Comparison of ENCODE assay signal across 23 cellular contexts in the genomic region with DNA sequence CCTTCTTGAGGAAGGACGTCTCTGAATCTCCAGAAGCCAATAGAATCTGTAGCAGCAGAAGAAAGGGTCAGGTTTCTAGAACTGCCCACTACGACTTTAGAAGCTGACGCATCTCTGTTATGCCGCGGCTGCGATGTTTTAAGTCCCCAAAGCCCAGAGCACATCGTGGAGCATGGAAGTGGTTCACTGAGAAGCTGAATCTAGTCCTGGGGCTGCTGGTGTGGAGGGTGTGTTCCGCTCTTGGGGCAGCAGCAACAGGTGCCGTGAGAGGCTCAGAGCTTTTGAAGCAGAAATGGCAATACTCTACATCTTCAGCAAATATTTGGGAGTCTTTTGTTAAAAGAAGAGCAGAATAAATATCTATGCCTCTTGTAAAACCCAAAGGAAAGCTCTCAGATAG.
"Had no signal": no experiment of that assay in that cellular context is flagged by ENCODE, and none has a peak within 500 bp of the region (broad histone marks: within the 10 kb centered on the region; RNA-seq: fewer than 3 reads in every experiment).

No MANE protein-coding gene starts in this region.

- H3K9me3 Mint-ChIP-seq: activated CD4-positive, alpha-beta memory T cell treated with anti-CD3 and anti-CD28 coated beads, Interleukin-2, amount 10 ng/mL, durations not matched to agents 7 days and 5 days; activated CD4-positive, alpha-beta T cell treated with anti-CD3 and anti-CD28 coated beads, Interleukin-2, amount 10 ng/mL, durations not matched to agents 24 days and 14 days; activated naive CD8-positive, alpha-beta T cell treated with anti-CD3 and anti-CD28 coated beads, Interleukin-2, amount 50 U/mL, for 24 hours; immature natural killer cell; natural killer cell treated with Interleukin-12 subunit alpha and Interleukin-12 subunit beta and Interleukin-15 and Interleukin-18, amount 100 ng/mL, for 72 hours; T-cell; T-helper 2 cell treated with Interferon-gamma antibody and Interleukin-4, amounts not matched to agents 5 μg/mL and 100 μg/mL, for 36 hours had no signal

- H3K4me1 Mint-ChIP-seq: immature natural killer cell had no signal

- H3K36me3 Mint-ChIP-seq: immature natural killer cell; natural killer cell treated with Interleukin-12 subunit alpha and Interleukin-12 subunit beta and Interleukin-15 and Interleukin-18, amount 100 ng/mL, for 72 hours; T-cell had no signal

- ATAC-seq: activated CD4-positive, CD25-positive, alpha-beta regulatory T cell treated with anti-CD3 and anti-CD28 coated beads, Interleukin-2, amount 50 U/mL, for 24 hours; activated naive CD8-positive, alpha-beta T cell treated with anti-CD3 and anti-CD28 coated beads, Interleukin-2, amount 50 U/mL, for 24 hours; foreskin keratinocyte; left lung; natural killer cell treated with Interleukin-12 subunit alpha and Interleukin-12 subunit beta and Interleukin-15 and Interleukin-18, amount 100 ng/mL, for 72 hours; stimulated activated naive CD8-positive, alpha-beta T cell treated with anti-CD3 and anti-CD28 coated beads, Interleukin-15, Interleukin-2, amounts not matched to agents 100 U/mL and 50 U/mL, for 24 hours; T-cell had no signal

- H3K36me3 ChIP-seq: cardiac muscle cell, left lung, spleen, thyroid gland had no signal

- H3K4me3 ChIP-seq: cardiac muscle cell, left lung, spleen, thyroid gland had no signal

- H3K9me3 ChIP-seq: left lung, spleen, thyroid gland had no signal

- H3K27ac ChIP-seq: cardiac muscle cell, foreskin keratinocyte, left lung, parathyroid adenoma, spleen, thyroid gland, VCaP had no signal

- DNase-seq: activated CD4-positive, alpha-beta memory T cell treated with anti-CD3 and anti-CD28 coated beads, Interleukin-2, amount 10 ng/mL, durations not matched to agents 7 days and 5 days; activated CD4-positive, alpha-beta T cell treated with anti-CD3 and anti-CD28 coated beads, Interleukin-2, amount 10 ng/mL, durations not matched to agents 24 days and 14 days; activated gamma-delta T cell; activated naive CD4-positive, alpha-beta T cell treated with anti-CD3 and anti-CD28 coated beads, Interleukin-2, amount 50 U/mL, for 16 hours; activated naive CD8-positive, alpha-beta T cell treated with anti-CD3 and anti-CD28 coated beads, Interleukin-2, amount 50 U/mL, for 24 hours; cortex of kidney; foreskin keratinocyte; immature natural killer cell; left lung; midbrain; nucleus accumbens; spleen; stimulated activated CD4-positive, alpha-beta T cell treated with anti-CD3 and anti-CD28 coated beads, Interleukin-4, amount 100 ng/mL, for 24 hours; stimulated activated naive CD8-positive, alpha-beta T cell treated with anti-CD3 and anti-CD28 coated beads, Interleukin-15, Interleukin-2, amounts not matched to agents 100 U/mL and 50 U/mL, for 24 hours; substantia nigra; T-cell; thyroid gland had no signal

- H3K4me3 Mint-ChIP-seq: activated CD4-positive, alpha-beta memory T cell treated with anti-CD3 and anti-CD28 coated beads, Interleukin-2, amount 10 ng/mL, durations not matched to agents 7 days and 5 days; activated CD4-positive, alpha-beta T cell treated with anti-CD3 and anti-CD28 coated beads, Interleukin-2, amount 10 ng/mL, durations not matched to agents 24 days and 14 days; activated naive CD8-positive, alpha-beta T cell treated with anti-CD3 and anti-CD28 coated beads, Interleukin-2, amount 50 U/mL, for 24 hours; immature natural killer cell; natural killer cell treated with Interleukin-12 subunit alpha and Interleukin-12 subunit beta and Interleukin-15 and Interleukin-18, amount 100 ng/mL, for 72 hours; T-cell; T-helper 2 cell treated with Interferon-gamma antibody and Interleukin-4, amounts not matched to agents 5 μg/mL and 100 μg/mL, for 36 hours had no signal

- H3K27me3 ChIP-seq: left lung, thyroid gland had no signal

- H3K9ac ChIP-seq: parathyroid adenoma had no signal

- H3K4me1 ChIP-seq: thyroid gland had no signal

- H3K27me3 Mint-ChIP-seq: activated CD4-positive, alpha-beta memory T cell treated with anti-CD3 and anti-CD28 coated beads, Interleukin-2, amount 10 ng/mL, durations not matched to agents 7 days and 5 days had no signal

- H3K79me2 ChIP-seq: parathyroid adenoma had no signal

- H3K27ac Mint-ChIP-seq: activated CD4-positive, alpha-beta memory T cell treated with anti-CD3 and anti-CD28 coated beads, Interleukin-2, amount 10 ng/mL, durations not matched to agents 7 days and 5 days; activated CD4-positive, alpha-beta T cell treated with anti-CD3 and anti-CD28 coated beads, Interleukin-2, amount 10 ng/mL, durations not matched to agents 24 days and 14 days; activated naive CD8-positive, alpha-beta T cell treated with anti-CD3 and anti-CD28 coated beads, Interleukin-2, amount 50 U/mL, for 24 hours; immature natural killer cell; natural killer cell treated with Interleukin-12 subunit alpha and Interleukin-12 subunit beta and Interleukin-15 and Interleukin-18, amount 100 ng/mL, for 72 hours; T-cell; T-helper 2 cell treated with Interferon-gamma antibody and Interleukin-4, amounts not matched to agents 5 μg/mL and 100 μg/mL, for 36 hours had no signal
